23 cellular contexts compared by ENCODE assay signal in genomic region chr1:156786640-156787039, GRCh38. TPM values are rescaled to one million over a fixed set of nuclear protein-coding genes. Genes with fewer than 3 reads are reported as not detected.
A peak's percentile ranks its signal among the peaks of the same experiment; 100 is the strongest.
DNase-seq lines count a peak whose midpoint lies in the region; ATAC-seq, FAIRE-seq and TF ChIP-seq lines count a peak whose summit lies in the region.
"Had no signal": no experiment of that assay in that cellular context is flagged by ENCODE, and none has a peak within 500 bp of the region (broad histone marks: within the 10 kb centered on the region; RNA-seq: fewer than 3 reads in every experiment).

No MANE protein-coding gene starts in this region.

- H3K27me3 Mint-ChIP-seq in natural killer cell (ENCODE audit: low read depth in 2 of 2), result no peaks in the 10 kb centered on the region
- no peaks in the 10 kb centered on the region for H3K27me3 Mint-ChIP-seq in natural killer cell treated with Interleukin-12 subunit alpha and Interleukin-12 subunit beta and Interleukin-15 and Interleukin-18, amount 100 ng/mL, for 72 hours
- H3K27me3 Mint-ChIP-seq in astrocyte (ENCODE audit: low read depth, unreplicated experiment), result no peaks in the 10 kb centered on the region
- H3K27me3 Mint-ChIP-seq in nephron progenitor cell (ENCODE audit: low read depth, poor library complexity), result no peaks in the 10 kb centered on the region
- H3K27me3 Mint-ChIP-seq: CD4-positive, alpha-beta memory T cell had no signal

- H3K36me3 ChIP-seq in astrocyte (ENCODE audit: insufficient read depth, low read length), result peaks cover 14% of the 10 kb centered on the region
- peaks cover 0 to 78% (median 9%) of the 10 kb centered on the region in 3 donors for H3K36me3 ChIP-seq in tibial nerve

- H3K4me1 Mint-ChIP-seq in natural killer cell (peaks cover 21 to 27% of the 10 kb centered on the region in 2 donors), astrocyte (ENCODE audit: low read depth, unreplicated experiment) (peaks cover 7% of the 10 kb centered on the region), nephron progenitor cell (no peaks in the 10 kb centered on the region)
- H3K4me1 Mint-ChIP-seq in natural killer cell treated with Interleukin-12 subunit alpha and Interleukin-12 subunit beta and Interleukin-15 and Interleukin-18, amount 100 ng/mL, for 72 hours (ENCODE audit: low read depth in 2 of 2), result peaks cover 19 to 22% of the 10 kb centered on the region in 2 donors

- H3K4me3 ChIP-seq in astrocyte (ENCODE audit: insufficient read depth, low read depth, low read length), result no peak overlapping the region
- no peak overlapping the region for H3K4me3 ChIP-seq in tibial nerve
- H3K4me3 ChIP-seq: SJSA1 had no signal

- H3K4me3 Mint-ChIP-seq in natural killer cell (no peak overlapping the region), astrocyte (ENCODE audit: unreplicated experiment) (peak overlapping the region; percentile 27), nephron progenitor cell (no peak overlapping the region)
- no peak overlapping the region for H3K4me3 Mint-ChIP-seq in natural killer cell treated with Interleukin-12 subunit alpha and Interleukin-12 subunit beta and Interleukin-15 and Interleukin-18, amount 100 ng/mL, for 72 hours
- H3K4me3 Mint-ChIP-seq: CD4-positive, alpha-beta memory T cell had no signal

- H3K36me3 Mint-ChIP-seq in natural killer cell, result peaks cover 13% of the 10 kb centered on the region
- H3K36me3 Mint-ChIP-seq in natural killer cell treated with Interleukin-12 subunit alpha and Interleukin-12 subunit beta and Interleukin-15 and Interleukin-18, amount 100 ng/mL, for 72 hours, result peaks cover 25% of the 10 kb centered on the region
- peaks cover 16% of the 10 kb centered on the region for H3K36me3 Mint-ChIP-seq in astrocyte (ENCODE audit: low read depth, unreplicated experiment)
- H3K36me3 Mint-ChIP-seq in nephron progenitor cell (ENCODE audit: low read depth), result peaks cover 69% of the 10 kb centered on the region

- H3K4me2 ChIP-seq in astrocyte (ENCODE audit: low read length), result no peak overlapping the region
- H3K4me2 ChIP-seq: KMS-11 had no signal

- H3K9ac ChIP-seq in astrocyte (ENCODE audit: low read length), result no peak overlapping the region
- H3K9ac ChIP-seq: KMS-11 had no signal

- DNase-seq in natural killer cell (no peak), astrocyte (ENCODE audit: low read depth) (no peak), nephron progenitor cell (no peak), tibial nerve (ENCODE audit: low spot score in 2 of 2) (no peak), NK-92 (lab: John Stamatoyannopoulos, UW; ENCODE audit: unreplicated experiment) (no peak)
- DNase-seq in natural killer cell treated with Interleukin-12 subunit alpha and Interleukin-12 subunit beta and Interleukin-15 and Interleukin-18, amount 100 ng/mL, for 72 hours (ENCODE audit: low spot score), result no peak
- DNase-seq in stimulated activated CD4-positive, alpha-beta T cell treated with anti-CD3 and anti-CD28 coated beads, Interleukin-1b, Interleukin-23, amount 100 ng/mL, for 48 hours, result no peak
- DNase-seq: BE2C; CD4-positive, alpha-beta memory T cell; GOT3; HCEC 1CT; IMR-90; MV-4-11; NCI-H1694; NCI-H2081 treated with DMSO at 0.1 percent for 48 hours; NCI-H446; NCI-H526; OCI-M1 had no signal

- no peaks in the 10 kb centered on the region for H3K9me3 Mint-ChIP-seq in natural killer cell
- no peaks in the 10 kb centered on the region for H3K9me3 Mint-ChIP-seq in natural killer cell treated with Interleukin-12 subunit alpha and Interleukin-12 subunit beta and Interleukin-15 and Interleukin-18, amount 100 ng/mL, for 72 hours
- no peaks in the 10 kb centered on the region for H3K9me3 Mint-ChIP-seq in astrocyte (ENCODE audit: unreplicated experiment)
- no peaks in the 10 kb centered on the region for H3K9me3 Mint-ChIP-seq in nephron progenitor cell
- H3K9me3 Mint-ChIP-seq: CD4-positive, alpha-beta memory T cell had no signal

- peak overlapping the region; percentile 7 to 36 for H3K27ac Mint-ChIP-seq in natural killer cell
- H3K27ac Mint-ChIP-seq in natural killer cell treated with Interleukin-12 subunit alpha and Interleukin-12 subunit beta and Interleukin-15 and Interleukin-18, amount 100 ng/mL, for 72 hours, result peak overlapping the region in 1 of 2 donors; percentile 16
- H3K27ac Mint-ChIP-seq in astrocyte (ENCODE audit: unreplicated experiment), result no peak overlapping the region
- H3K27ac Mint-ChIP-seq in nephron progenitor cell, result peak overlapping the region; percentile 85

- H3K27me3 ChIP-seq in astrocyte (ENCODE audit: insufficient read depth, low read length) (no peaks in the 10 kb centered on the region), tibial nerve (no peaks in the 10 kb centered on the region)
- H3K27me3 ChIP-seq: BE2C, SJSA1 had no signal

- FAIRE-seq in astrocyte (lab: Jason Lieb, UNC), result no peak
- FAIRE-seq: G401.6, GM18507 had no signal

- peaks cover 69% of the 10 kb centered on the region for H4K20me1 ChIP-seq in astrocyte (ENCODE audit: insufficient read depth, low read length)

- WGBS in tibial nerve, 2 donors, result 84 to 93% methylated on average over 10 of the region's 10 CpGs

- TF ChIP-seq POLR2A in tibial nerve (IDR thresholded peaks at IDR 0.05), result no peak

- ATAC-seq in natural killer cell, result peak in 2 of 3 donors; percentile 24 to 62
- ATAC-seq in natural killer cell treated with Interleukin-12 subunit alpha and Interleukin-12 subunit beta and Interleukin-15 and Interleukin-18, amount 100 ng/mL, for 72 hours, result no peak
- ATAC-seq: Right ventricle myocardium inferior had no signal

- H3K4me1 ChIP-seq in astrocyte (ENCODE audit: insufficient read depth, low read length), result no peaks in the 10 kb centered on the region
- H3K4me1 ChIP-seq in tibial nerve, result peaks cover 0 to 8% (median 1%) of the 10 kb centered on the region in 4 donors
- H3K4me1 ChIP-seq: BE2C, SJSA1 had no signal

- H3K79me2 ChIP-seq in astrocyte (ENCODE audit: insufficient read depth, low read length), result peaks cover 52% of the 10 kb centered on the region

- TF ChIP-seq CTCF in natural killer cell (IDR thresholded peaks at IDR 0.05) (no peak), astrocyte (IDR thresholded peaks at IDR 0.05; ENCODE audit: insufficient read depth, low read depth, low read length) (no peak), nephron progenitor cell (IDR thresholded peaks at IDR 0.05) (no peak), tibial nerve (IDR thresholded peaks at IDR 0.05) (no peak)

- intact Hi-C loops in natural killer cell (cut with micrococcal nuclease), result no loop called here

- no peak overlapping the region for H2AFZ ChIP-seq in astrocyte (ENCODE audit: low read depth, low read length)

- no peak for TF ChIP-seq EP300 in tibial nerve (IDR thresholded peaks at IDR 0.05)

- H3K27ac ChIP-seq in astrocyte (ENCODE audit: low read depth, low read length) (no peak overlapping the region), tibial nerve (no peak overlapping the region)
- H3K27ac ChIP-seq: KMS-11, SJSA1 had no signal

- H3K9me3 ChIP-seq in astrocyte (ENCODE audit: insufficient read depth, low read depth, low read length) (no peaks in the 10 kb centered on the region), tibial nerve (no peaks in the 10 kb centered on the region)
- H3K9me3 ChIP-seq: BE2C, SJSA1 had no signal

RNA-seq across cellular contexts. Expression of gene PRCC, which starts 19.3 kb away (rescaled TPM):
- total RNA-seq in natural killer cell (10 to 100 TPM; 66.5 to 92.4 (median 69.1) TPM), astrocyte (75.5 and 78.3 TPM in 2 replicates), tibial nerve (10 to 100 TPM; 25.1 to 44.6 (median 30.8) TPM)
- total RNA-seq in natural killer cell treated with Interleukin-12 subunit alpha and Interleukin-12 subunit beta and Interleukin-15 and Interleukin-18, amount 100 ng/mL, for 72 hours, result 100 to 1,000 TPM in 1 of 2 donors, 10 to 100 TPM in 1; 86.2 to 116 TPM

RNA-seq across cellular contexts. Expression of gene SH2D2A, which starts 30.0 kb away (rescaled TPM):
- total RNA-seq in natural killer cell (100 to 1,000 TPM; 155 to 324 (median 312) TPM), astrocyte (0.89 and 1.1 TPM in 2 replicates), tibial nerve (1 to 10 TPM in 2 of 4 donors, under 1 TPM in 1, not detected in 1; 0.78 to 7.2 (median 2.9) TPM)
- 100 to 1,000 TPM; 153 to 188 TPM for total RNA-seq in natural killer cell treated with Interleukin-12 subunit alpha and Interleukin-12 subunit beta and Interleukin-15 and Interleukin-18, amount 100 ng/mL, for 72 hours
- total RNA-seq: IMR-90, SJSA1 had no signal

RNA-seq across cellular contexts. Expression of gene HDGF, which starts 35.2 kb away (rescaled TPM):
- 100 to 1,000 TPM in 1 of 3 donors, 10 to 100 TPM in 2; 95.3 to 110 (median 96.6) TPM for total RNA-seq in natural killer cell
- 100 to 1,000 TPM; 208 to 308 TPM for total RNA-seq in natural killer cell treated with Interleukin-12 subunit alpha and Interleukin-12 subunit beta and Interleukin-15 and Interleukin-18, amount 100 ng/mL, for 72 hours
- 179 and 190 TPM in 2 replicates for total RNA-seq in astrocyte
- total RNA-seq in tibial nerve, result 100 to 1,000 TPM; 120 to 177 (median 157) TPM

RNA-seq across cellular contexts. Expression of gene MRPL24, which starts 45.8 kb away (rescaled TPM):
- total RNA-seq in natural killer cell (10 to 100 TPM; 15.9 to 19.7 (median 18.7) TPM), astrocyte (37.4 and 46.5 TPM in 2 replicates), tibial nerve (10 to 100 TPM; 48.6 to 90.4 (median 66.2) TPM)
- 10 to 100 TPM; 52.9 to 71.2 TPM for total RNA-seq in natural killer cell treated with Interleukin-12 subunit alpha and Interleukin-12 subunit beta and Interleukin-15 and Interleukin-18, amount 100 ng/mL, for 72 hours

RNA-seq across cellular contexts. Expression of gene ISG20L2, which starts 58.1 kb away (rescaled TPM):
- total RNA-seq in natural killer cell, result 10 to 100 TPM; 60.3 to 71.9 (median 68.7) TPM
- 10 to 100 TPM; 67.5 to 97.5 TPM for total RNA-seq in natural killer cell treated with Interleukin-12 subunit alpha and Interleukin-12 subunit beta and Interleukin-15 and Interleukin-18, amount 100 ng/mL, for 72 hours
- 30.1 and 33.4 TPM in 2 replicates for total RNA-seq in astrocyte
- 10 to 100 TPM; 10.1 to 24.9 (median 18.6) TPM for total RNA-seq in tibial nerve

Comparison
In these comparisons a context has a peak if more than half of its experiments do, and no peak if none do; other contexts are left out.
1. ATAC-seq: peak in natural killer cell (2 of 3); none in natural killer cell treated with Interleukin-12 subunit alpha and Interleukin-12 subunit beta and Interleukin-15 and Interleukin-18, amount 100 ng/mL, for 72 hours (0 of 2).
2. RNA of gene SH2D2A, which starts 30.0 kb away (total RNA-seq): 155 to 324 TPM in natural killer cell and 153 to 188 TPM in natural killer cell treated with Interleukin-12 subunit alpha and Interleukin-12 subunit beta and Interleukin-15 and Interleukin-18, amount 100 ng/mL, for 72 hours; 0.78 to 7.2 TPM in tibial nerve and 0.89 to 1.1 TPM in astrocyte; every median in the first group is over 10 times any median in the second.